Comparison of ENCODE assay signal across 10 cellular contexts in the genomic region with DNA sequence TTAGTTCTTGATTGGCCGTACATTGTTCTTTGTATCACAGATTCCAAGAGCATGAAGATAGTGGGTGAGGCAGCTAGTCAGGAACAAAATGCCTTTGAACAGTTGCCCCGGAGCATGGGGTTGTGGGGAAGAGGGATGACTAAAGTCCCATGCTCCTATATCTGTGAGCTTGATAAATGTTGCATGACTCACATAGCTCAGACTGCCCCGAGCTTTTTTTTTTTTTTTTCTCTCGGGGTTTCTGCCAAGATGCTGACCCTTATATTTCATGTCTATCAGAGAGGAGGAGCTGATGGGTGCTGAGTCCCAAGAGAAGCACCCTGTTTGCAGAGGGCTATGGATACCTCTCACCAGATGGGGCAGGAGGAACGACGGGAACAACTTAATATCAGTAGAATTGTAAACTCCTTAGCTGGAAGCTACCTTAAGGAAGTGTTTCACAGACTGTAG. TPM values are rescaled to one million over a fixed set of nuclear protein-coding genes. Genes with fewer than 3 reads are reported as not detected.
A peak's percentile ranks its signal among the peaks of the same experiment; 100 is the strongest.
DNase-seq lines count a peak whose midpoint lies in the region; ATAC-seq, FAIRE-seq and TF ChIP-seq lines count a peak whose summit lies in the region.
"Had no signal": no experiment of that assay in that cellular context is flagged by ENCODE, and none has a peak within 500 bp of the region (broad histone marks: within the 10 kb centered on the region; RNA-seq: fewer than 3 reads in every experiment).

No MANE protein-coding gene starts in this region.

- no peaks in the 10 kb centered on the region for H3F3A ChIP-seq in GM23338 (replicated peaks; ENCODE audit: low read depth)

- H3K27ac Mint-ChIP-seq in GM23338: no peak overlapping the region

- FAIRE-seq in A549 (lab: Jason Lieb, UNC) (no peak), K562 (lab: Jason Lieb, UNC) (peak; percentile 78)

- H3K4me1 ChIP-seq in A549: peaks cover 19% of the 10 kb centered on the region
- H3K4me1 ChIP-seq in K562 (replicated peaks in 1 of 2; ENCODE audit: control insufficient read depth in 2 of 2, insufficient read depth in 2 of 2, low read length in 2 of 2): peaks cover 0 to 7% of the 10 kb centered on the region in 2 experiments; a peak in 3 of 5 replicates
- no peaks in the 10 kb centered on the region for H3K4me1 ChIP-seq in GM23338 (ENCODE audit: insufficient read depth)
- H3K4me1 ChIP-seq: colonic mucosa had no signal

- BruUV-seq in K562 (replicated peaks; lab: Mats Ljungman, UMichigan): no TSS peak

- H3K9ac ChIP-seq in K562 (ENCODE audit: insufficient read depth in 1 of 2, low read depth in 2 of 2, low read length in 2 of 2): no peak overlapping the region

- H3K36me3 ChIP-seq in K562 (ENCODE audit: control insufficient read depth, insufficient read depth, low read length) (no peaks in the 10 kb centered on the region), GM23338 (ENCODE audit: insufficient read depth) (no peaks in the 10 kb centered on the region)
- H3K36me3 ChIP-seq: colonic mucosa had no signal

- H3K79me2 ChIP-seq in K562 (ENCODE audit: control insufficient read depth, insufficient read depth, low read length) (no peaks in the 10 kb centered on the region), GM23338 (replicated peaks; ENCODE audit: insufficient read depth) (no peaks in the 10 kb centered on the region)

- TF ChIP-seq RAD21 in A549 (conservative IDR thresholded peaks at IDR 0.05 in 1 of 2, IDR thresholded peaks at IDR 0.05 in 1 of 2) (no peak), K562 (CRISPR knock-in tag; conservative IDR thresholded peaks at IDR 0.05 in 1 of 2, IDR thresholded peaks at IDR 0.05 in 1 of 2) (0 out of 4 replicates have a peak, but pooled peaks of 1 of the 2 experiments have one; percentile 6)

- ATAC-seq in A549 (peak; percentile 92 to 96), K562 (peak; percentile 77), GM23338 (no peak)

- H3K4me2 ChIP-seq in A549: peak overlapping the region; percentile 69
- peak overlapping the region; percentile 19; the same call in 1 of the 2 replicates for H3K4me2 ChIP-seq in K562 (ENCODE audit: insufficient read depth, low read length)
- H3K4me2 ChIP-seq in GM23338: no peak overlapping the region

- H2AFZ ChIP-seq in K562 (ENCODE audit: low read depth, low read length) (peak overlapping the region; percentile 64), GM23338 (no peak overlapping the region)

- no peak overlapping the region for H3K4me3 Mint-ChIP-seq in GM23338

- CTCF ChIA-PET in A549 (lab: Yijun Ruan, JAX): interaction anchor here (0.6 to 2.9 kb wide), 10 partner anchors 13 to 1168 kb away, joined by 3 to 17 read pairs (median 3); partner anchors contain the start of gene CLIC4
- CTCF ChIA-PET in K562 (lab: Yijun Ruan, JAX; ENCODE audit: low intra/inter-chr PET ratio): no interaction called here

- WGBS in A549 (ENCODE audit: missing lambda C conversion rate): 1% methylated on average over 6 of the region's 6 CpGs
- WGBS in K562 (ENCODE audit: insufficient coverage, low coverage, missing lambda C conversion rate): under 1% methylated on average over 6 of the region's 6 CpGs

- peaks cover 9% of the 10 kb centered on the region for H3K27me3 Mint-ChIP-seq in GM23338 (ENCODE audit: insufficient read depth, low read depth, poor library complexity)

- H3K4me3 ChIP-seq in A549 (no peak overlapping the region), K562 (no peak overlapping the region), GM23338 (no peak overlapping the region)
- H3K4me3 ChIP-seq: colonic mucosa had no signal

- POLR2A ChIA-PET in A549 (lab: Yijun Ruan, JAX): interaction anchor here (0.5 to 1.3 kb wide), 14 partner anchors 10 to 280 kb away, joined by 3 to 14 read pairs (median 3); partner anchors contain the start of gene CLIC4
- POLR2A ChIA-PET in K562 (lab: Yijun Ruan, JAX): interaction anchor here (0.6 to 1.7 kb wide), 6 partner anchors 9 to 180 kb away, joined by 3 to 6 read pairs (median 3); no protein-coding TSS in a partner anchor

- H3K36me3 Mint-ChIP-seq in GM23338 (ENCODE audit: low read depth): no peaks in the 10 kb centered on the region

- in situ Hi-C loops in K562 (cut with MboI): loop anchor here (5.0 kb wide), 1 partner anchor 154 kb away; no protein-coding TSS in a partner anchor

- TF ChIP-seq EP300 in A549 (IDR thresholded peaks at IDR 0.05): no peak
- TF ChIP-seq EP300 in K562 (IDR thresholded peaks at IDR 0.05; ENCODE audit: low read length): no peak

- no peak for TF ChIP-seq CTCF in A549 (IDR thresholded peaks at IDR 0.05)
- no peak for TF ChIP-seq CTCF in K562 (IDR thresholded peaks at IDR 0.05 in 2 of 3, conservative IDR thresholded peaks at IDR 0.05 in 1 of 3; ENCODE audit: insufficient read depth in 2 of 3, low read depth in 1 of 3, low read length in 3 of 3)
- TF ChIP-seq CTCF in GM23338 (conservative IDR thresholded peaks at IDR 0.05; ENCODE audit: low read depth in 2 of 2): no peak

- peaks cover 4% of the 10 kb centered on the region; the same call in 1 of the 3 replicates for H3K4me1 Mint-ChIP-seq in GM23338

- H3K9me3 Mint-ChIP-seq in GM23338: no peaks in the 10 kb centered on the region

- peak overlapping the region; percentile 90 to 95 for H3K27ac ChIP-seq in A549
- no peak overlapping the region for H3K27ac ChIP-seq in K562 (ENCODE audit: extremely low read depth, low read depth, low read length)
- no peak overlapping the region; the same call in 1 of the 2 replicates for H3K27ac ChIP-seq in GM23338 (ENCODE audit: low read depth)
- H3K27ac ChIP-seq: colonic mucosa had no signal

- TF ChIP-seq POLR2A in A549 (IDR thresholded peaks at IDR 0.05; ENCODE audit: low read length) (no peak), K562 (conservative IDR thresholded peaks at IDR 0.05) (no peak)

- H3K9me2 ChIP-seq in GM23338 (ENCODE audit: insufficient read depth): no peaks in the 10 kb centered on the region

- DNase-seq in A549 (ENCODE audit: low read depth in 1 of 2, low spot score in 1 of 2) (peak; percentile 58 to 85), HT1080 (ENCODE audit: low read depth) (peak; percentile 99), K562 (ENCODE audit: extremely low read depth in 1 of 4, low spot score in 3 of 4) (peak in 3 of 4 experiments; percentile 24 to 74 (median 66)), kidney tubule cell (ENCODE audit: low spot score) (peak; percentile 97), NCI-H1436 treated with DMSO at 0.1 percent for 48 hours (lab: John Stamatoyannopoulos, UW) (no peak), NCI-H2227 treated with DMSO at 0.1 percent for 48 hours (lab: John Stamatoyannopoulos, UW) (no peak), GM23338 (ENCODE audit: low spot score) (no peak)
- DNase-seq in stimulated activated naive CD4-positive, alpha-beta T cell (lab: John Stamatoyannopoulos, UW): no peak
- DNase-seq: colonic mucosa, NCI-H524 treated with DMSO at 0.1 percent for 48 hours had no signal

- no peaks in the 10 kb centered on the region for H3K9me3 ChIP-seq in A549
- no peaks in the 10 kb centered on the region for H3K9me3 ChIP-seq in K562 (replicated peaks; ENCODE audit: control insufficient read depth, insufficient read depth, low read depth, low read length)
- H3K9me3 ChIP-seq: colonic mucosa had no signal

- H3K27me3 ChIP-seq in K562 (ENCODE audit: control insufficient read depth in 2 of 2, insufficient read depth in 2 of 2, low read length in 2 of 2): no peaks in the 10 kb centered on the region; a peak in 2 of 5 replicates
- H3K27me3 ChIP-seq in GM23338 (ENCODE audit: insufficient read depth): no peaks in the 10 kb centered on the region
- H3K27me3 ChIP-seq: colonic mucosa had no signal

- intact Hi-C loops in K562 (cut with micrococcal nuclease): no loop called here

- no peaks in the 10 kb centered on the region for H3K9me1 ChIP-seq in K562 (ENCODE audit: control insufficient read depth, insufficient read depth, low read length)

- H4K20me1 ChIP-seq in K562 (replicated peaks; ENCODE audit: control insufficient read depth, insufficient read depth, low read length): no peaks in the 10 kb centered on the region
- H4K20me1 ChIP-seq in GM23338 (replicated peaks; ENCODE audit: insufficient read depth): no peaks in the 10 kb centered on the region

TF ChIP-seq in A549, 52 proteins besides CTCF, POLR2A, EP300 and RAD21 (continues in another document):
- TF ChIP-seq EHMT2 (IDR thresholded peaks at IDR 0.05; ENCODE audit: low read depth): no peak

TF ChIP-seq in GM23338, 12 proteins besides CTCF, POLR2A, EP300 and RAD21 (continues in another document):
- TF ChIP-seq CREB1 (CRISPR knock-in tag; IDR thresholded peaks at IDR 0.05; ENCODE audit: low read depth) (no peak), POLR2AphosphoS5 (IDR thresholded peaks at IDR 0.05; ENCODE audit: low read depth) (no peak), NANOG (IDR thresholded peaks at IDR 0.05; ENCODE audit: borderline replicate concordance) (no peak)

RNA-seq across cellular contexts. Expression of gene SRRM1, which starts 40.6 kb away (rescaled TPM):
- polyA plus RNA-seq in A549 (2011; rRNA removed) (72.5 and 72.8 TPM in 2 replicates), A549 (2017; fragmentation: RNase III; extraction: RNeasy Plus Mini Kit Qiagen cat#74134 plus additional on column Dnase treatment) (57.6 to 64.2 TPM (median 59.6 TPM) in 3 replicates), K562 (2011; rRNA removed) (76.5 and 152 TPM in 2 replicates), K562 (2014; fragmentation: Illumina TruSeq; extraction: Trizol) (152 and 179 TPM in 2 replicates), K562 (2014; fragmentation: Nextera tagmentation; extraction: Ambion mirVana) (100 to 1,000 TPM; 115 to 268 TPM), K562 (2014; rRNA removed) (112 and 141 TPM in 2 replicates), GM23338 (2016; fragmentation: Nextera tagmentation; extraction: Ambion mirVana) (649 and 666 TPM in 2 replicates)
- 34.9 and 36.6 TPM in 2 replicates for polyA plus RNA-seq in A549 (2012; cell fraction: cytosol; rRNA removed)
- polyA plus RNA-seq in A549 (2012; cell fraction: nucleus; rRNA removed): 45.1 and 59.2 TPM in 2 replicates
- 51.7 and 62.7 TPM in 2 replicates for polyA minus RNA-seq in A549 (2011; rRNA and poly(A)+ RNA removed)
- 26.1 and 31.7 TPM in 2 replicates for total RNA-seq in HT1080 (2014; rRNA removed; shearing (Covaris generic))
- 88.5 and 104 TPM in 2 replicates for polyA plus RNA-seq in HT1080 (2015; cell fraction: cytosol; rRNA removed)
- polyA plus RNA-seq in HT1080 (2015; cell fraction: nucleus; rRNA removed): 276 and 314 TPM in 2 replicates
- 217 and 656 TPM in 2 replicates for total RNA-seq in K562 (2011; cell fraction: chromatin; rRNA removed; ENCODE audit: low replicate concordance)
- total RNA-seq in K562 (2011; cell fraction: nucleolus; rRNA removed): 132 and 167 TPM in 2 replicates
- 277 and 407 TPM in 2 replicates for total RNA-seq in K562 (2011; cell fraction: nucleoplasm; rRNA removed)
- total RNA-seq in K562 (2014; rRNA removed) (54.5 and 59.4 TPM in 2 replicates), K562 (2014; rRNA removed; fragmentation: Illumina TruSeq; extraction: Trizol) (81.0 and 89.6 TPM in 2 replicates), K562 (2015; rRNA removed; fragmentation: Illumina TruSeq; extraction: Trizol) (86.4 and 86.7 TPM in 2 replicates), K562 (2021) (200 and 225 TPM in 2 replicates)
- 38.3 and 58.6 TPM in 2 replicates for polyA plus RNA-seq in K562 (2011; cell fraction: cytosol; rRNA removed)
- 322 and 323 TPM in 2 replicates for polyA plus RNA-seq in K562 (2011; cell fraction: nucleus; rRNA removed)
- polyA plus RNA-seq in K562 (2012): 92.3 and 93.9 TPM in 2 replicates
- polyA minus RNA-seq in K562 (2011; rRNA and poly(A)+ RNA removed): 132 and 178 TPM in 2 replicates
- polyA minus RNA-seq in K562 (2011; cell fraction: cytosol; rRNA and poly(A)+ RNA removed): 73.1 and 83.0 TPM in 2 replicates
- 176 and 371 TPM in 2 replicates for polyA minus RNA-seq in K562 (2011; cell fraction: nucleus; rRNA and poly(A)+ RNA removed)
- total RNA-seq in GM23338 (2014; rRNA removed; shearing (Covaris generic)): 115 and 118 TPM in 2 replicates

Comparison
In these comparisons a context has a peak if more than half of its experiments do, and no peak if none do; other contexts are left out.
1. DNase-seq: peak in A549 (2 of 2), HT1080 (single experiment), K562 (3 of 4) and kidney tubule cell (single experiment); none in stimulated activated naive CD4-positive, alpha-beta T cell (0 of 6), NCI-H1436 treated with DMSO at 0.1 percent for 48 hours (single experiment), NCI-H2227 treated with DMSO at 0.1 percent for 48 hours (single experiment) and GM23338 (single experiment).
2. H3K27ac ChIP-seq: peak in A549 (2 of 2); none in K562 (single experiment) and GM23338 (single experiment).
3. Of the 35 proteins assayed by ChIP-seq in both K562 and A549: peak only in K562: none; only in A549: JUNB; in both: none; in neither: 31; mixed calls (peak in some experiments, not most) for 3.